In the genomic region with DNA sequence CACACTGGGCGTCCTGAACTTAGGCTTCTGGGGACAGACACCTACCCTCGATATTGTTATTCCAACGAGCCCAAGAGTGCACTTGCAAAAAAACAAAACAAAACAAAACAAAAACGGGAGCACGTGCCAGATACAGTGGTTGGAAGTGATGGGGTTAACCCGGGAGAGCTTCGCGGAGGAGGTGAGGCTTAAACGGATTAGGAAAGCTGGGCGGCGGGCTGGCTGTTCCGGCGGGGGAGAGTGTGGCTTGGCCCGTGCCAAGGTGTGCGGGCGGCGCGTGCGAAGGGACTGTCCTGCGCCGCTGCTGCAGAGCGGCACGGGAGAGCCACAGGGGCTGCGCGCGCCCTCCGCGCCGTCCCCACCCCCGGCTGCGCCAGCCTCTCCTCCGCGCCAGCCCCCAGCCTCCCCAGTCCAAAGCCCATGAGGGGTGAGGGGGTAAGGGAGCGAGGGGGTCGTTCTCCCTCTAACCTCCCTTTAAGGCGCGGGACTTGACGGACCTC, we compare ENCODE assay signal across 1 cellular context.
TF ChIP-seq lines count a peak whose summit lies in the region.

No MANE protein-coding gene starts in this region.

TF ChIP-seq in HEK293, 187 proteins besides CTCF, POLR2A, EP300 and RAD21 (continued from another document and continues in another):
- no peak for TF ChIP-seq ZNF658 (tag by site-specific recombination; IDR thresholded peaks at IDR 0.05)
- peak; percentile 6; the same call in 1 of the 2 replicates for TF ChIP-seq ZNF10 (tag by site-specific recombination; IDR thresholded peaks at IDR 0.05)
- no peak for TF ChIP-seq ZNF426 (tag by site-specific recombination; IDR thresholded peaks at IDR 0.05)
- no peak for TF ChIP-seq ZSCAN18 (tag by site-specific recombination; IDR thresholded peaks at IDR 0.05)
- no peak for TF ChIP-seq TRIM28 (IDR thresholded peaks at IDR 0.05; ENCODE audit: borderline replicate concordance, low read length)
- no peak for TF ChIP-seq YY1 (tag by site-specific recombination; IDR thresholded peaks at IDR 0.05)
- no peak for TF ChIP-seq ZNF114 (tag by site-specific recombination; IDR thresholded peaks at IDR 0.05)
- peak; percentile 97 for TF ChIP-seq ZFHX2 (tag by site-specific recombination; conservative IDR thresholded peaks at IDR 0.05)
- TF ChIP-seq ZBTB8A (tag by site-specific recombination; IDR thresholded peaks at IDR 0.05) = peak; percentile 40; the same call in 1 of the 2 replicates
- no peak for TF ChIP-seq KLF16 (tag by site-specific recombination; IDR thresholded peaks at IDR 0.05)
- no peak; the same call in 1 of the 2 replicates for TF ChIP-seq GLIS1 (tag by site-specific recombination; IDR thresholded peaks at IDR 0.05)
- TF ChIP-seq, protein P1, sequence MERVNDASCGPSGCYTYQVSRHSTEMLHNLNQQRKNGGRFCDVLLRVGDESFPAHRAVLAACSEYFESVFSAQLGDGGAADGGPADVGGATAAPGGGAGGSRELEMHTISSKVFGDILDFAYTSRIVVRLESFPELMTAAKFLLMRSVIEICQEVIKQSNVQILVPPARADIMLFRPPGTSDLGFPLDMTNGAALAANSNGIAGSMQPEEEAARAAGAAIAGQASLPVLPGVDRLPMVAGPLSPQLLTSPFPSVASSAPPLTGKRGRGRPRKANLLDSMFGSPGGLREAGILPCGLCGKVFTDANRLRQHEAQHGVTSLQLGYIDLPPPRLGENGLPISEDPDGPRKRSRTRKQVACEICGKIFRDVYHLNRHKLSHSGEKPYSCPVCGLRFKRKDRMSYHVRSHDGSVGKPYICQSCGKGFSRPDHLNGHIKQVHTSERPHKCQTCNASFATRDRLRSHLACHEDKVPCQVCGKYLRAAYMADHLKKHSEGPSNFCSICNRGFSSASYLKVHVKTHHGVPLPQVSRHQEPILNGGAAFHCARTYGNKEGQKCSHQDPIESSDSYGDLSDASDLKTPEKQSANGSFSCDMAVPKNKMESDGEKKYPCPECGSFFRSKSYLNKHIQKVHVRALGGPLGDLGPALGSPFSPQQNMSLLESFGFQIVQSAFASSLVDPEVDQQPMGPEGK (tag by site-specific recombination; IDR thresholded peaks at IDR 0.05) = peak; percentile 48; the same call in 1 of the 2 replicates
- TF ChIP-seq, protein P2, sequence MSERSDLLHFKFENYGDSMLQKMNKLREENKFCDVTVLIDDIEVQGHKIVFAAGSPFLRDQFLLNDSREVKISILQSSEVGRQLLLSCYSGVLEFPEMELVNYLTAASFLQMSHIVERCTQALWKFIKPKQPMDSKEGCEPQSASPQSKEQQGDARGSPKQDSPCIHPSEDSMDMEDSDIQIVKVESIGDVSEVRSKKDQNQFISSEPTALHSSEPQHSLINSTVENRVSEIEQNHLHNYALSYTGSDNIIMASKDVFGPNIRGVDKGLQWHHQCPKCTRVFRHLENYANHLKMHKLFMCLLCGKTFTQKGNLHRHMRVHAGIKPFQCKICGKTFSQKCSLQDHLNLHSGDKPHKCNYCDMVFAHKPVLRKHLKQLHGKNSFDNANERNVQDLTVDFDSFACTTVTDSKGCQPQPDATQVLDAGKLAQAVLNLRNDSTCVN (tag by site-specific recombination; optimal IDR thresholded peaks at IDR 0.05) = peak; percentile 81
- TF ChIP-seq ZNF302 (tag by site-specific recombination; IDR thresholded peaks at IDR 0.05; ENCODE audit: low read depth) = no peak
- no peak for TF ChIP-seq ZNF521 (tag by site-specific recombination; IDR thresholded peaks at IDR 0.05)
- TF ChIP-seq, protein P3, sequence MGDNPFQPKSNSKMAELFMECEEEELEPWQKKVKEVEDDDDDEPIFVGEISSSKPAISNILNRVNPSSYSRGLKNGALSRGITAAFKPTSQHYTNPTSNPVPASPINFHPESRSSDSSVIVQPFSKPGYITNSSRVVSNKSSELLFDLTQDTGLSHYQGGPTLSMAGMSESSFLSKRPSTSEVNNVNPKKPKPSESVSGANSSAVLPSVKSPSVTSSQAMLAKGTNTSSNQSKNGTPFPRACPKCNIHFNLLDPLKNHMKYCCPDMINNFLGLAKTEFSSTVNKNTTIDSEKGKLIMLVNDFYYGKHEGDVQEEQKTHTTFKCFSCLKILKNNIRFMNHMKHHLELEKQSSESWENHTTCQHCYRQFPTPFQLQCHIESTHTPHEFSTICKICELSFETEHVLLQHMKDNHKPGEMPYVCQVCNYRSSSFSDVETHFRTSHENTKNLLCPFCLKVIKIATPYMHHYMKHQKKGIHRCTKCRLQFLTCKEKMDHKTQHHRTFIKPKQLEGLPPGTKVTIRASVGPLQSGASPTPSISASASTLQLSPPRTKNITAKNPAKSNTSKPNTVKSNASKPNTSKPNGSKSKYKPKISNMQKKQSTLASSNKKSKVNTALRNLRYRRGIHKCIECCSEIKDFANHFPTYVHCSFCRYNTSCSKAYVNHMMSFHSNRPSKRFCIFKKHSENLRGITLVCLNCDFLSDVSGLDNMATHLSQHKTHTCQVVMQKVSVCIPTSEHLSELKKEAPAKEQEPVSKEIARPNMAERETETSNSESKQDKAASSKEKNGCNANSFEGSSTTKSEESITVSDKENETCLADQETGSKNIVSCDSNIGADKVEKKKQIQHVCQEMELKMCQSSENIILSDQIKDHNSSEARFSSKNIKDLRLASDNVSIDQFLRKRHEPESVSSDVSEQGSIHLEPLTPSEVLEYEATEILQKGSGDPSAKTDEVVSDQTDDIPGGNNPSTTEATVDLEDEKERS (tag by site-specific recombination; IDR thresholded peaks at IDR 0.05) = no peak
- no peak for TF ChIP-seq ZFP69B (tag by site-specific recombination; IDR thresholded peaks at IDR 0.05)
- TF ChIP-seq KLF9 (tag by site-specific recombination; IDR thresholded peaks at IDR 0.05; ENCODE audit: low read depth) = 0 out of 2 replicates have a peak, but pooled peaks have one; percentile 3
- TF ChIP-seq GLI4 (tag by site-specific recombination; IDR thresholded peaks at IDR 0.05) = no peak
- TF ChIP-seq RBAK (tag by site-specific recombination; IDR thresholded peaks at IDR 0.05) = no peak
- TF ChIP-seq PRDM10 (tag by site-specific recombination; IDR thresholded peaks at IDR 0.05) = peak; percentile 72; the same call in 1 of the 2 replicates
- 0 out of 2 replicates have a peak, but pooled peaks have one; percentile 16 for TF ChIP-seq ZNF335 (tag by site-specific recombination; conservative IDR thresholded peaks at IDR 0.05)
- TF ChIP-seq ZNF146 (tag by site-specific recombination; IDR thresholded peaks at IDR 0.05) = no peak
- TF ChIP-seq ZNF610 (tag by site-specific recombination; IDR thresholded peaks at IDR 0.05; ENCODE audit: borderline replicate concordance) = no peak
- TF ChIP-seq ZNF112 (tag by site-specific recombination; IDR thresholded peaks at IDR 0.05) = no peak
- no peak for TF ChIP-seq ZNF416 (tag by site-specific recombination; IDR thresholded peaks at IDR 0.05)
- no peak for TF ChIP-seq TCF7L2 (IDR thresholded peaks at IDR 0.05; ENCODE audit: borderline replicate concordance, low read depth, low read length)
- TF ChIP-seq REPIN1 (tag by site-specific recombination; IDR thresholded peaks at IDR 0.05; ENCODE audit: low read depth) = no peak
- peak; percentile 36; the same call in 1 of the 2 replicates for TF ChIP-seq ZNF76 (tag by site-specific recombination; IDR thresholded peaks at IDR 0.05; ENCODE audit: borderline replicate concordance, low read depth)
- no peak for TF ChIP-seq ZNF174 (tag by site-specific recombination; IDR thresholded peaks at IDR 0.05)
- TF ChIP-seq ZNF549 (tag by site-specific recombination; IDR thresholded peaks at IDR 0.05) = no peak
- no peak for TF ChIP-seq ZNF560 (tag by site-specific recombination; IDR thresholded peaks at IDR 0.05; ENCODE audit: borderline replicate concordance)
- TF ChIP-seq ZNF501 (tag by site-specific recombination; IDR thresholded peaks at IDR 0.05) = no peak
- no peak for TF ChIP-seq ZBTB10 (tag by site-specific recombination; IDR thresholded peaks at IDR 0.05)
- no peak for TF ChIP-seq SETDB1 (IDR thresholded peaks at IDR 0.05; ENCODE audit: insufficient read length, low read length)
- TF ChIP-seq OVOL3 (tag by site-specific recombination; IDR thresholded peaks at IDR 0.05) = no peak
- 0 out of 2 replicates have a peak, but pooled peaks have one; percentile 32 for TF ChIP-seq ZEB2 (tag by site-specific recombination; IDR thresholded peaks at IDR 0.05)
- TF ChIP-seq, protein P4, sequence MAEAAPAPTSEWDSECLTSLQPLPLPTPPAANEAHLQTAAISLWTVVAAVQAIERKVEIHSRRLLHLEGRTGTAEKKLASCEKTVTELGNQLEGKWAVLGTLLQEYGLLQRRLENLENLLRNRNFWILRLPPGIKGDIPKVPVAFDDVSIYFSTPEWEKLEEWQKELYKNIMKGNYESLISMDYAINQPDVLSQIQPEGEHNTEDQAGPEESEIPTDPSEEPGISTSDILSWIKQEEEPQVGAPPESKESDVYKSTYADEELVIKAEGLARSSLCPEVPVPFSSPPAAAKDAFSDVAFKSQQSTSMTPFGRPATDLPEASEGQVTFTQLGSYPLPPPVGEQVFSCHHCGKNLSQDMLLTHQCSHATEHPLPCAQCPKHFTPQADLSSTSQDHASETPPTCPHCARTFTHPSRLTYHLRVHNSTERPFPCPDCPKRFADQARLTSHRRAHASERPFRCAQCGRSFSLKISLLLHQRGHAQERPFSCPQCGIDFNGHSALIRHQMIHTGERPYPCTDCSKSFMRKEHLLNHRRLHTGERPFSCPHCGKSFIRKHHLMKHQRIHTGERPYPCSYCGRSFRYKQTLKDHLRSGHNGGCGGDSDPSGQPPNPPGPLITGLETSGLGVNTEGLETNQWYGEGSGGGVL (tag by site-specific recombination; IDR thresholded peaks at IDR 0.05) = peak; percentile 59
- peak; percentile 84 for TF ChIP-seq ZNF600 (tag by site-specific recombination; IDR thresholded peaks at IDR 0.05)
- no peak for TF ChIP-seq ZNF16 (tag by site-specific recombination; IDR thresholded peaks at IDR 0.05; ENCODE audit: low read depth)
- no peak for TF ChIP-seq ZNF350 (tag by site-specific recombination; IDR thresholded peaks at IDR 0.05)
- no peak for TF ChIP-seq ZNF423 (tag by site-specific recombination; IDR thresholded peaks at IDR 0.05)
- TF ChIP-seq, protein P5, sequence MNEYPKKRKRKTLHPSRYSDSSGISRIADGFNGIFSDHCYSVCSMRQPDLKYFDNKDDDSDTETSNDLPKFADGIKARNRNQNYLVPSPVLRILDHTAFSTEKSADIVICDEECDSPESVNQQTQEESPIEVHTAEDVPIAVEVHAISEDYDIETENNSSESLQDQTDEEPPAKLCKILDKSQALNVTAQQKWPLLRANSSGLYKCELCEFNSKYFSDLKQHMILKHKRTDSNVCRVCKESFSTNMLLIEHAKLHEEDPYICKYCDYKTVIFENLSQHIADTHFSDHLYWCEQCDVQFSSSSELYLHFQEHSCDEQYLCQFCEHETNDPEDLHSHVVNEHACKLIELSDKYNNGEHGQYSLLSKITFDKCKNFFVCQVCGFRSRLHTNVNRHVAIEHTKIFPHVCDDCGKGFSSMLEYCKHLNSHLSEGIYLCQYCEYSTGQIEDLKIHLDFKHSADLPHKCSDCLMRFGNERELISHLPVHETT (tag by site-specific recombination; IDR thresholded peaks at IDR 0.05) = no peak
- no peak for TF ChIP-seq ZNF670 (tag by site-specific recombination; IDR thresholded peaks at IDR 0.05; ENCODE audit: low read depth)
- peak; percentile 23; the same call in 1 of the 2 replicates for TF ChIP-seq SP2 (tag by site-specific recombination; IDR thresholded peaks at IDR 0.05)
- TF ChIP-seq ZNF548 (tag by site-specific recombination; IDR thresholded peaks at IDR 0.05) = no peak
- TF ChIP-seq ZNF2 (tag by site-specific recombination; IDR thresholded peaks at IDR 0.05) = no peak
